15 cellular contexts compared by ENCODE assay signal in genomic region chr2:143375376-143375880, GRCh38.
"Had no signal": no experiment of that assay in that cellular context is flagged by ENCODE, and none has a peak within 500 bp of the region (broad histone marks: within the 10 kb centered on the region; RNA-seq: fewer than 3 reads in every experiment).

No MANE protein-coding gene starts in this region.

- H3K4me1 ChIP-seq: colonic mucosa, parathyroid adenoma, sigmoid colon, tibial artery had no signal

- H3K27ac ChIP-seq: colonic mucosa, parathyroid adenoma, sigmoid colon, tibial artery had no signal

- H2AFZ ChIP-seq: parathyroid adenoma had no signal

- DNase-seq: activated CD8-positive, alpha-beta memory T cell treated with anti-CD3 and anti-CD28 coated beads for 24 hours; activated gamma-delta T cell treated with Interleukin-2 at 50 U/mL for 16 hours; amniotic stem cell; caudate nucleus; colonic mucosa; erythroblast; naive thymus-derived CD8-positive, alpha-beta T cell; sigmoid colon; stimulated activated CD4-positive, alpha-beta T cell treated with anti-CD3 and anti-CD28 coated beads, Interleukin-12 subunit alpha, Interleukin-12 subunit beta, amount 100 ng/mL, for 4 hours; stimulated activated CD4-positive, alpha-beta T cell treated with anti-CD3 and anti-CD28 coated beads, Interleukin-1b, Interleukin-23, amount 100 ng/mL, for 48 hours; stimulated activated CD8-positive, alpha-beta memory T cell treated with anti-CD3 and anti-CD28 coated beads, Interleukin-4, amount 100 ng/mL, for 48 hours; stimulated activated naive CD4-positive, alpha-beta T cell treated with Interleukin-2 at 50 U/mL for 16 hours; tibial artery had no signal

- H3K27me3 ChIP-seq: colonic mucosa, sigmoid colon, tibial artery had no signal

- H3K9ac ChIP-seq: parathyroid adenoma had no signal

- ATAC-seq: activated CD4-positive, CD25-positive, alpha-beta regulatory T cell treated with anti-CD3 and anti-CD28 coated beads, Interleukin-2, amount 50 U/mL, for 24 hours; naive thymus-derived CD8-positive, alpha-beta T cell had no signal

- H3K9me3 ChIP-seq: colonic mucosa, sigmoid colon, tibial artery had no signal

- H3K4me3 ChIP-seq: colonic mucosa, sigmoid colon, tibial artery had no signal

- H3K36me3 ChIP-seq: colonic mucosa, sigmoid colon, tibial artery had no signal
